13 cellular contexts compared by ENCODE assay signal in genomic region chr10:127889605-127890195, GRCh38. TPM values are rescaled to one million over a fixed set of nuclear protein-coding genes. Genes with fewer than 3 reads are reported as not detected.
A peak's percentile ranks its signal among the peaks of the same experiment; 100 is the strongest.
DNase-seq lines count a peak whose midpoint lies in the region; TF ChIP-seq lines count a peak whose summit lies in the region.
"Had no signal": no experiment of that assay in that cellular context is flagged by ENCODE, and none has a peak within 500 bp of the region (broad histone marks: within the 10 kb centered on the region; RNA-seq: fewer than 3 reads in every experiment).

No MANE protein-coding gene starts in this region.

- BruUV-seq in Calu3 (replicated peaks; lab: Mats Ljungman, UMichigan), result no TSS peak

- H3K27me3 Mint-ChIP-seq in Calu3 (ENCODE audit: unreplicated experiment) (no peaks in the 10 kb centered on the region), osteocyte (ENCODE audit: unreplicated experiment) (peaks cover 5% of the 10 kb centered on the region)
- H3K27me3 Mint-ChIP-seq: activated naive CD4-positive, alpha-beta T cell treated with anti-CD3 and anti-CD28 coated beads, Interleukin-2, amount 50 U/mL, for 24 hours had no signal

- H3K27ac Mint-ChIP-seq in Calu3 (ENCODE audit: unreplicated experiment) (no peak overlapping the region), osteocyte (ENCODE audit: unreplicated experiment) (no peak overlapping the region)
- H3K27ac Mint-ChIP-seq: activated naive CD4-positive, alpha-beta T cell treated with anti-CD3 and anti-CD28 coated beads, Interleukin-2, amount 50 U/mL, for 24 hours; CD8-positive, alpha-beta T cell had no signal

- no peaks in the 10 kb centered on the region for H3K9me3 Mint-ChIP-seq in Calu3 (ENCODE audit: low read depth, unreplicated experiment)
- H3K9me3 Mint-ChIP-seq in osteocyte (ENCODE audit: unreplicated experiment), result no peaks in the 10 kb centered on the region
- H3K9me3 Mint-ChIP-seq: activated naive CD4-positive, alpha-beta T cell treated with anti-CD3 and anti-CD28 coated beads, Interleukin-2, amount 50 U/mL, for 24 hours; CD8-positive, alpha-beta T cell had no signal

- no peak overlapping the region for H3K4me3 ChIP-seq in fibroblast of the aortic adventitia (ENCODE audit: low read depth, low read length)
- H3K4me3 ChIP-seq: K562 had no signal

- H3K36me3 Mint-ChIP-seq in Calu3 (ENCODE audit: insufficient read depth, unreplicated experiment) (no peaks in the 10 kb centered on the region), osteocyte (ENCODE audit: unreplicated experiment) (no peaks in the 10 kb centered on the region)
- H3K36me3 Mint-ChIP-seq: activated naive CD4-positive, alpha-beta T cell treated with anti-CD3 and anti-CD28 coated beads, Interleukin-2, amount 50 U/mL, for 24 hours; CD8-positive, alpha-beta T cell had no signal

- peaks cover 10% of the 10 kb centered on the region for H3K4me1 Mint-ChIP-seq in Calu3 (ENCODE audit: low read depth, unreplicated experiment)
- peaks cover 4% of the 10 kb centered on the region for H3K4me1 Mint-ChIP-seq in osteocyte (ENCODE audit: unreplicated experiment)
- H3K4me1 Mint-ChIP-seq: activated naive CD4-positive, alpha-beta T cell treated with anti-CD3 and anti-CD28 coated beads, Interleukin-2, amount 50 U/mL, for 24 hours had no signal

- DNase-seq in Calu3 (peak; percentile 17), RWPE1 (ENCODE audit: low spot score) (peak; percentile 62), fibroblast of the aortic adventitia (ENCODE audit: low read depth) (peak; percentile 27), osteocyte (ENCODE audit: extremely low spot score, unreplicated experiment) (peak; percentile 62), cerebellum (ENCODE audit: low spot score) (no peak), GM19240 (ENCODE audit: insufficient read length, low spot score) (no peak)
- DNase-seq in activated naive CD4-positive, alpha-beta T cell (lab: John Stamatoyannopoulos, UW), result no peak
- no peak for DNase-seq in activated naive CD4-positive, alpha-beta T cell treated with anti-CD3 and anti-CD28 coated beads, Interleukin-2, amount 50 U/mL, for 16 hours
- DNase-seq: activated CD4-positive, alpha-beta T cell treated with anti-CD3 and anti-CD28 coated beads, Interleukin-2, amount 50 U/mL, for 1 hour; CD8-positive, alpha-beta T cell; NCI-H226 had no signal

- intact Hi-C loops in Calu3 (cut with micrococcal nuclease; ENCODE audit: unreplicated experiment), result loop anchor here (5.0 kb wide), 1 partner anchor 178 kb away; no protein-coding TSS in a partner anchor

- POLR2A ChIA-PET in RWPE1 (lab: Yijun Ruan, JAX; ENCODE audit: low non-redundant PET), result no interaction called here

- peak overlapping the region; percentile 21; the same call in 1 of the 2 replicates for H3K27ac ChIP-seq in RWPE1

- TF ChIP-seq CTCF in Calu3 (IDR thresholded peaks at IDR 0.05; ENCODE audit: unreplicated experiment) (no peak), RWPE1 (conservative IDR thresholded peaks at IDR 0.05; ENCODE audit: low read depth) (no peak), fibroblast of the aortic adventitia (IDR thresholded peaks at IDR 0.05; ENCODE audit: insufficient read depth, low read length) (no peak), osteocyte (IDR thresholded peaks at IDR 0.05) (no peak)

- CTCF ChIA-PET in Calu3 (lab: Charles Lee) (interaction anchor here (0.6 to 0.7 kb wide), 2 partner anchors 117 to 160 kb away, joined by 3 to 9 read pairs; no protein-coding TSS in a partner anchor), RWPE1 (lab: Yijun Ruan, JAX) (interaction anchor here (0.6 to 1.6 kb wide), 4 partner anchors 16 to 175 kb away, joined by 3 to 5 read pairs (median 4); no protein-coding TSS in a partner anchor)

- H3K4me3 Mint-ChIP-seq in Calu3 (ENCODE audit: low read depth, unreplicated experiment), result no peak overlapping the region
- no peak overlapping the region for H3K4me3 Mint-ChIP-seq in osteocyte (ENCODE audit: unreplicated experiment)
- H3K4me3 Mint-ChIP-seq: activated naive CD4-positive, alpha-beta T cell treated with anti-CD3 and anti-CD28 coated beads, Interleukin-2, amount 50 U/mL, for 24 hours; CD8-positive, alpha-beta T cell had no signal

RNA-seq across cellular contexts. Expression of gene CLRN3, which starts 3.0 kb away (rescaled TPM):
- total RNA-seq in Calu3 (2022) (0.52 and 0.76 TPM in 2 replicates), fibroblast of the aortic adventitia (ENCODE audit: low replicate concordance) (not detected in 2 replicates), osteocyte (not detected in 2 replicates), cerebellum (0.27 TPM)
- total RNA-seq: CD8-positive, alpha-beta T cell; K562 had no signal

RNA-seq across cellular contexts. Expression of gene PTPRE, which starts 17.2 kb away (rescaled TPM):
- 5.9 and 7.6 TPM in 2 replicates for total RNA-seq in Calu3 (2022)
- 0.09 and 0.98 TPM in 2 replicates for total RNA-seq in fibroblast of the aortic adventitia (ENCODE audit: low replicate concordance)
- total RNA-seq in osteocyte, result 1.2 and 1.3 TPM in 2 replicates
- total RNA-seq in cerebellum, result 28.7 TPM

Comparison
In these comparisons a context has a peak if more than half of its experiments do, and no peak if none do; other contexts are left out.
1. DNase-seq: peak in Calu3 (single experiment), RWPE1 (single experiment), fibroblast of the aortic adventitia (single experiment) and osteocyte (single experiment); none in activated naive CD4-positive, alpha-beta T cell (0 of 4), activated naive CD4-positive, alpha-beta T cell treated with anti-CD3 and anti-CD28 coated beads, Interleukin-2, amount 50 U/mL, for 16 hours (single experiment), cerebellum (single experiment) and GM19240 (single experiment).